ENCODE assay signal across 38 cellular contexts in genomic region chr5:494667-495255, GRCh38.
"Had no signal": no experiment of that assay in that cellular context is flagged by ENCODE, and none has a peak within 500 bp of the region (broad histone marks: within the 10 kb centered on the region; RNA-seq: fewer than 3 reads in every experiment).

No MANE protein-coding gene starts in this region.

- H3K27ac Mint-ChIP-seq: activated B cell treated with CpG ODN at 0.5 μM for 24 hours; activated CD4-positive, alpha-beta memory T cell treated with anti-CD3 and anti-CD28 coated beads for 36 hours; activated CD8-positive, alpha-beta memory T cell treated with anti-CD3 and anti-CD28 coated beads, Interleukin-2, amount 10 ng/mL, durations not matched to agents 7 days and 5 days; activated CD8-positive, alpha-beta T cell treated with anti-CD3 and anti-CD28 coated beads, Interleukin-2, amount 10 ng/mL, durations not matched to agents 7 days and 5 days; activated naive CD4-positive, alpha-beta T cell treated with anti-CD3 and anti-CD28 coated beads for 36 hours; activated naive CD4-positive, alpha-beta T cell treated with anti-CD3 and anti-CD28 coated beads, Interleukin-2, amount 50 U/mL, for 24 hours; activated naive CD8-positive, alpha-beta T cell treated with anti-CD3 and anti-CD28 coated beads for 36 hours; activated naive CD8-positive, alpha-beta T cell treated with anti-CD3 and anti-CD28 coated beads, Interleukin-2, amount 50 U/mL, for 24 hours; activated T-helper 1 cell treated with anti-CD3 and anti-CD28 coated beads, Interleukin-12 subunit alpha, Interleukin-12 subunit beta, Interleukin-2, Interleukin-4 antibody, amounts not matched to agents 30 ng/mL and 10 ng/mL and 1 ng/mL, durations not matched to agents 14 hours and 24 hours and 36 hours; activated T-helper 2 cell treated with anti-CD3 and anti-CD28 coated beads, Interferon-gamma antibody, Interleukin-2, Interleukin-4, amounts not matched to agents 10 μg/mL and 5 μg/mL and 100 μg/mL, durations not matched to agents 14 hours and 24 hours and 36 hours; brain; T-helper 17 cell; T-helper 2 cell treated with Interferon-gamma antibody and Interleukin-4, amounts not matched to agents 5 μg/mL and 100 μg/mL, for 36 hours had no signal

- H3K36me3 ChIP-seq: adrenal gland, breast epithelium, cardiac muscle cell, colonic mucosa, esophagus squamous epithelium, gastroesophageal sphincter, heart right ventricle, WERI-Rb-1 had no signal

- FAIRE-seq: endometrium, endothelial cell of umbilical vein had no signal

- H3K27me3 Mint-ChIP-seq: activated CD8-positive, alpha-beta memory T cell treated with anti-CD3 and anti-CD28 coated beads, Interleukin-2, amount 10 ng/mL, durations not matched to agents 7 days and 5 days; activated naive CD8-positive, alpha-beta T cell treated with anti-CD3 and anti-CD28 coated beads, Interleukin-2, amount 50 U/mL, for 24 hours had no signal

- DNase-seq: activated B cell treated with CpG ODN at 0.5 μM for 24 hours; activated CD4-positive, alpha-beta memory T cell treated with anti-CD3 and anti-CD28 coated beads for 36 hours; activated CD4-positive, alpha-beta T cell treated with anti-CD3 and anti-CD28 coated beads for 48 hours; activated CD4-positive, alpha-beta T cell treated with anti-CD3 and anti-CD28 coated beads, Interleukin-2, amount 50 U/mL, for 1 hour; activated CD8-positive, alpha-beta memory T cell treated with anti-CD3 and anti-CD28 coated beads, Interleukin-2, amount 10 ng/mL, durations not matched to agents 7 days and 5 days; activated CD8-positive, alpha-beta memory T cell treated with anti-CD3 and anti-CD28 coated beads, Interleukin-2, amount 50 U/mL, for 4 hours; activated CD8-positive, alpha-beta T cell treated with anti-CD3 and anti-CD28 coated beads, Interleukin-2, amount 10 ng/mL, durations not matched to agents 7 days and 5 days; activated effector memory CD4-positive, alpha-beta T cell treated with anti-CD3 and anti-CD28 coated beads, Interleukin-2, amount 50 U/mL, for 16 hours; activated naive CD4-positive, alpha-beta T cell treated with anti-CD3 and anti-CD28 coated beads for 36 hours; activated naive CD8-positive, alpha-beta T cell treated with anti-CD3 and anti-CD28 coated beads for 36 hours; activated naive CD8-positive, alpha-beta T cell treated with anti-CD3 and anti-CD28 coated beads, Interleukin-2, amount 50 U/mL, for 24 hours; activated T-cell treated with anti-CD3 and anti-CD28 coated beads, Interleukin-2, amount 50 U/mL, for 1 hour; activated T-cell treated with anti-CD3 and anti-CD28 coated beads, Interleukin-2, amount 50 U/mL, for 48 hours; adrenal gland; amygdala; aorta; central memory CD4-positive, alpha-beta T cell; cerebellar nuclear complex; colonic mucosa; effector CD8-positive, alpha-beta T cell; esophagus squamous epithelium; foreskin melanocyte; heart right ventricle; T-helper 17 cell; T1000; WERI-Rb-1 had no signal

- ATAC-seq: activated CD4-positive, CD25-positive, alpha-beta regulatory T cell treated with anti-CD3 and anti-CD28 coated beads, Interleukin-2, amount 50 U/mL, for 24 hours; activated CD8-positive, alpha-beta memory T cell treated with anti-CD3 and anti-CD28 coated beads, Interleukin-2, amount 10 ng/mL, durations not matched to agents 7 days and 5 days; activated CD8-positive, alpha-beta T cell treated with anti-CD3 and anti-CD28 coated beads, Interleukin-2, amount 10 ng/mL, durations not matched to agents 7 days and 5 days; activated naive CD8-positive, alpha-beta T cell treated with anti-CD3 and anti-CD28 coated beads, Interleukin-2, amount 50 U/mL, for 24 hours; gastroesophageal sphincter; heart right ventricle; T-helper 17 cell had no signal

- H3K4me3 Mint-ChIP-seq: activated B cell treated with CpG ODN at 0.5 μM for 24 hours; activated CD4-positive, alpha-beta memory T cell treated with anti-CD3 and anti-CD28 coated beads for 36 hours; activated CD8-positive, alpha-beta memory T cell treated with anti-CD3 and anti-CD28 coated beads, Interleukin-2, amount 10 ng/mL, durations not matched to agents 7 days and 5 days; activated CD8-positive, alpha-beta T cell treated with anti-CD3 and anti-CD28 coated beads, Interleukin-2, amount 10 ng/mL, durations not matched to agents 7 days and 5 days; activated naive CD4-positive, alpha-beta T cell treated with anti-CD3 and anti-CD28 coated beads for 36 hours; activated naive CD4-positive, alpha-beta T cell treated with anti-CD3 and anti-CD28 coated beads, Interleukin-2, amount 50 U/mL, for 24 hours; activated naive CD8-positive, alpha-beta T cell treated with anti-CD3 and anti-CD28 coated beads for 36 hours; activated naive CD8-positive, alpha-beta T cell treated with anti-CD3 and anti-CD28 coated beads, Interleukin-2, amount 50 U/mL, for 24 hours; activated T-helper 1 cell treated with anti-CD3 and anti-CD28 coated beads, Interleukin-12 subunit alpha, Interleukin-12 subunit beta, Interleukin-2, Interleukin-4 antibody, amounts not matched to agents 30 ng/mL and 10 ng/mL and 1 ng/mL, durations not matched to agents 14 hours and 24 hours and 36 hours; brain; T-helper 17 cell; T-helper 2 cell treated with Interferon-gamma antibody and Interleukin-4, amounts not matched to agents 5 μg/mL and 100 μg/mL, for 36 hours had no signal

- H3K27ac ChIP-seq: adrenal gland, breast epithelium, cardiac muscle cell, colonic mucosa, epithelial cell of prostate, esophagus squamous epithelium, gastroesophageal sphincter, heart right ventricle, WERI-Rb-1 had no signal

- H3K4me1 ChIP-seq: adrenal gland, breast epithelium, colonic mucosa, esophagus squamous epithelium, heart right ventricle had no signal

- H3K4me1 Mint-ChIP-seq: activated B cell treated with CpG ODN at 0.5 μM for 24 hours; activated CD8-positive, alpha-beta memory T cell treated with anti-CD3 and anti-CD28 coated beads, Interleukin-2, amount 10 ng/mL, durations not matched to agents 7 days and 5 days; activated naive CD4-positive, alpha-beta T cell treated with anti-CD3 and anti-CD28 coated beads, Interleukin-2, amount 50 U/mL, for 24 hours; activated naive CD8-positive, alpha-beta T cell treated with anti-CD3 and anti-CD28 coated beads for 36 hours; activated naive CD8-positive, alpha-beta T cell treated with anti-CD3 and anti-CD28 coated beads, Interleukin-2, amount 50 U/mL, for 24 hours; T-helper 17 cell had no signal

- H3K4me3 ChIP-seq: adrenal gland, breast epithelium, cardiac muscle cell, colonic mucosa, esophagus squamous epithelium, gastroesophageal sphincter, heart right ventricle had no signal

- H3K9me3 ChIP-seq: adrenal gland, breast epithelium, colonic mucosa, esophagus squamous epithelium, gastroesophageal sphincter, heart right ventricle had no signal

- H3K9me3 Mint-ChIP-seq: activated B cell treated with CpG ODN at 0.5 μM for 24 hours; activated CD4-positive, alpha-beta memory T cell treated with anti-CD3 and anti-CD28 coated beads for 36 hours; activated naive CD4-positive, alpha-beta T cell treated with anti-CD3 and anti-CD28 coated beads for 36 hours; activated naive CD4-positive, alpha-beta T cell treated with anti-CD3 and anti-CD28 coated beads, Interleukin-2, amount 50 U/mL, for 24 hours; activated naive CD8-positive, alpha-beta T cell treated with anti-CD3 and anti-CD28 coated beads for 36 hours; activated naive CD8-positive, alpha-beta T cell treated with anti-CD3 and anti-CD28 coated beads, Interleukin-2, amount 50 U/mL, for 24 hours; activated T-helper 1 cell treated with anti-CD3 and anti-CD28 coated beads, Interleukin-12 subunit alpha, Interleukin-12 subunit beta, Interleukin-2, Interleukin-4 antibody, amounts not matched to agents 30 ng/mL and 10 ng/mL and 1 ng/mL, durations not matched to agents 14 hours and 24 hours and 36 hours; activated T-helper 2 cell treated with anti-CD3 and anti-CD28 coated beads, Interferon-gamma antibody, Interleukin-2, Interleukin-4, amounts not matched to agents 10 μg/mL and 5 μg/mL and 100 μg/mL, durations not matched to agents 14 hours and 24 hours and 36 hours; T-helper 2 cell treated with Interferon-gamma antibody and Interleukin-4, amounts not matched to agents 5 μg/mL and 100 μg/mL, for 36 hours had no signal

- H3K36me3 Mint-ChIP-seq: activated CD4-positive, alpha-beta memory T cell treated with anti-CD3 and anti-CD28 coated beads for 36 hours; activated CD8-positive, alpha-beta memory T cell treated with anti-CD3 and anti-CD28 coated beads, Interleukin-2, amount 10 ng/mL, durations not matched to agents 7 days and 5 days; activated naive CD4-positive, alpha-beta T cell treated with anti-CD3 and anti-CD28 coated beads, Interleukin-2, amount 50 U/mL, for 24 hours; activated naive CD8-positive, alpha-beta T cell treated with anti-CD3 and anti-CD28 coated beads for 36 hours; brain had no signal
